ENCODE assay signal across 8 cellular contexts in genomic region chr4:145609494-145610427, GRCh38. TPM values are rescaled to one million over a fixed set of nuclear protein-coding genes. Genes with fewer than 3 reads are reported as not detected.
A peak's percentile ranks its signal among the peaks of the same experiment; 100 is the strongest.
DNase-seq lines count a peak whose midpoint lies in the region; ATAC-seq, FAIRE-seq and TF ChIP-seq lines count a peak whose summit lies in the region.

No MANE protein-coding gene starts in this region.

- CTCF ChIA-PET in WTC11 (lab: Charles Lee) = interaction anchor here (0.7 to 1.5 kb wide), 4 partner anchors 376 to 634 kb away, joined by 3 to 14 read pairs (median 8); no protein-coding TSS in a partner anchor

- peaks cover 7% of the 10 kb centered on the region for H3K4me1 Mint-ChIP-seq in WTC11

- TF ChIP-seq CTCF in WTC11 (IDR thresholded peaks at IDR 0.05) (peak; percentile 38), cardiac fibroblast (IDR thresholded peaks at IDR 0.05; ENCODE audit: low read depth, low read length) (peak; percentile 77)

- peak; percentile 30 for DNase-seq in GM04503 (ENCODE audit: low read depth)
- peak; percentile 16 for DNase-seq in H54 (ENCODE audit: insufficient read length, low spot score)
- DNase-seq in NCI-H128 (lab: John Stamatoyannopoulos, UW; ENCODE audit: unreplicated experiment) = peak; percentile 16
- DNase-seq in WTC11 (ENCODE audit: low spot score) = peak; percentile 71
- peak; percentile 85 for DNase-seq in cardiac fibroblast (ENCODE audit: low read depth in 2 of 2)
- peak; percentile 35 for DNase-seq in kidney glomerular epithelial cell (lab: John Stamatoyannopoulos, UW)
- DNase-seq in stimulated activated CD4-positive, alpha-beta T cell treated with anti-CD3 and anti-CD28 coated beads, TNF-alpha, amount 100 ng/mL, for 24 hours (ENCODE audit: low read depth in 3 of 3) = peak; percentile 27 to 65 (median 58)

- no peaks in the 10 kb centered on the region for H3K36me3 Mint-ChIP-seq in WTC11

- H3K9me3 Mint-ChIP-seq in WTC11 = peaks cover 11% of the 10 kb centered on the region

- H3K4me3 Mint-ChIP-seq in WTC11 = no peak overlapping the region

- no peak overlapping the region for H3K4me3 ChIP-seq in cardiac fibroblast (replicated peaks in 1 of 2; ENCODE audit: low read depth in 2 of 2, low read length in 2 of 2)

- H3K27me3 Mint-ChIP-seq in WTC11 (ENCODE audit: low read depth) = no peaks in the 10 kb centered on the region; the same call in 1 of the 2 replicates

- POLR2A ChIA-PET in WTC11 (lab: Charles Lee) = no interaction called here

- ATAC-seq in WTC11 (peak; percentile 65), HG03039 (IDR thresholded peaks at IDR 0.05; ENCODE audit: unreplicated experiment) (no peak)

- H3K27ac Mint-ChIP-seq in WTC11 = no peak overlapping the region

- TF ChIP-seq POLR2A in H54 (IDR thresholded peaks at IDR 0.05; ENCODE audit: low read depth, low read length) = no peak

- peak; percentile 64 for FAIRE-seq in H54 (lab: Jason Lieb, UNC)

TF ChIP-seq in WTC11, 78 proteins besides CTCF, POLR2A, EP300 and RAD21:
- TF ChIP-seq JAZF1 (CRISPR knock-in tag; IDR thresholded peaks at IDR 0.05) = no peak
- no peak for TF ChIP-seq ZNF396 (CRISPR knock-in tag; IDR thresholded peaks at IDR 0.05; ENCODE audit: borderline replicate concordance)
- TF ChIP-seq RORB (CRISPR knock-in tag; IDR thresholded peaks at IDR 0.05) = no peak
- no peak for TF ChIP-seq RELA (CRISPR knock-in tag; IDR thresholded peaks at IDR 0.05; ENCODE audit: borderline replicate concordance)
- TF ChIP-seq CREB1 (CRISPR knock-in tag; IDR thresholded peaks at IDR 0.05) = no peak
- TF ChIP-seq MAX (CRISPR knock-in tag; IDR thresholded peaks at IDR 0.05) = no peak
- TF ChIP-seq CREM (CRISPR knock-in tag; IDR thresholded peaks at IDR 0.05) = no peak
- no peak for TF ChIP-seq ZBTB21 (CRISPR knock-in tag; IDR thresholded peaks at IDR 0.05; ENCODE audit: borderline replicate concordance)
- no peak for TF ChIP-seq EMX1 (CRISPR knock-in tag; IDR thresholded peaks at IDR 0.05)
- no peak for TF ChIP-seq HMGA2 (CRISPR knock-in tag; IDR thresholded peaks at IDR 0.05)
- no peak for TF ChIP-seq ZNF121 (CRISPR knock-in tag; IDR thresholded peaks at IDR 0.05)
- TF ChIP-seq NR1H2 (CRISPR knock-in tag; IDR thresholded peaks at IDR 0.05) = no peak
- no peak for TF ChIP-seq USF1 (CRISPR knock-in tag; IDR thresholded peaks at IDR 0.05)
- TF ChIP-seq IRF2 (CRISPR knock-in tag; IDR thresholded peaks at IDR 0.05; ENCODE audit: borderline replicate concordance, low read depth) = no peak
- no peak for TF ChIP-seq ERG (CRISPR knock-in tag; IDR thresholded peaks at IDR 0.05)
- TF ChIP-seq ZNF532 (CRISPR knock-in tag; IDR thresholded peaks at IDR 0.05; ENCODE audit: borderline replicate concordance) = no peak
- no peak for TF ChIP-seq MXD4 (CRISPR knock-in tag; IDR thresholded peaks at IDR 0.05; ENCODE audit: borderline replicate concordance)
- no peak for TF ChIP-seq CBFB (CRISPR knock-in tag; IDR thresholded peaks at IDR 0.05; ENCODE audit: low read depth)
- no peak for TF ChIP-seq JUN (CRISPR knock-in tag; IDR thresholded peaks at IDR 0.05)
- no peak for TF ChIP-seq ATF6 (CRISPR knock-in tag; IDR thresholded peaks at IDR 0.05)

RNA-seq across cellular contexts. Expression of gene MMAA, which starts 9.4 kb away (rescaled TPM):
- 4.9 to 5.9 TPM (median 5.0 TPM) in 3 replicates for total RNA-seq in WTC11 (2021)

Comparison
In these comparisons a context has a peak if more than half of its experiments do, and no peak if none do; other contexts are left out.
1. DNase-seq: peak in every context shown above with its lines; median percentile 85 in cardiac fibroblast; 71 in WTC11; 58 in stimulated activated CD4-positive, alpha-beta T cell treated with anti-CD3 and anti-CD28 coated beads, TNF-alpha, amount 100 ng/mL, for 24 hours; 35 in kidney glomerular epithelial cell; 30 in GM04503; 16 in H54; 16 in NCI-H128.